ENCODE assay signal across 10 cellular contexts in genomic region chr12:118175823-118176447, GRCh38. TPM values are rescaled to one million over a fixed set of nuclear protein-coding genes. Genes with fewer than 3 reads are reported as not detected.
DNase-seq lines count a peak whose midpoint lies in the region; ATAC-seq and TF ChIP-seq lines count a peak whose summit lies in the region.
"Had no signal": no experiment of that assay in that cellular context is flagged by ENCODE, and none has a peak within 500 bp of the region (broad histone marks: within the 10 kb centered on the region; RNA-seq: fewer than 3 reads in every experiment).

No MANE protein-coding gene starts in this region.

- no peak for TF ChIP-seq CTCF in nephron progenitor cell (IDR thresholded peaks at IDR 0.05)

- H3K27ac Mint-ChIP-seq in nephron progenitor cell, result no peak overlapping the region

- peak; percentile 69 for DNase-seq in SKM-1 treated with dmso at 0.1 percent for 144 hours (lab: John Stamatoyannopoulos, UW; ENCODE audit: unreplicated experiment)
- DNase-seq in nephron progenitor cell, result no peak
- no peak for DNase-seq in NCI-H748 treated with DMSO at 0.1 percent for 48 hours (lab: John Stamatoyannopoulos, UW)
- no peak for DNase-seq in inferior parietal cortex (ENCODE audit: extremely low spot score)
- DNase-seq in SK-N-DZ (ENCODE audit: low spot score), result no peak
- DNase-seq: MG63, OCI-M1 had no signal

- TF ChIP-seq POLR2A in GM18505 (IDR thresholded peaks at IDR 0.05; ENCODE audit: borderline replicate concordance, extremely low read depth, insufficient read depth, insufficient read length), result no peak

- ATAC-seq in GM18505 (IDR thresholded peaks at IDR 0.05; ENCODE audit: unreplicated experiment) (peak; percentile 78), GM21515 (IDR thresholded peaks at IDR 0.05; ENCODE audit: unreplicated experiment) (peak; percentile 77), HG03196 (IDR thresholded peaks at IDR 0.05; ENCODE audit: unreplicated experiment) (peak; percentile 86)

- peaks cover 3% of the 10 kb centered on the region for H3K27me3 Mint-ChIP-seq in nephron progenitor cell (ENCODE audit: low read depth, poor library complexity)

- H3K9me3 Mint-ChIP-seq in nephron progenitor cell, result no peaks in the 10 kb centered on the region

- no peak overlapping the region for H3K4me3 Mint-ChIP-seq in nephron progenitor cell

- peaks cover 32% of the 10 kb centered on the region for H3K36me3 Mint-ChIP-seq in nephron progenitor cell (ENCODE audit: low read depth)

- H3K4me1 Mint-ChIP-seq in nephron progenitor cell, result peaks cover 10% of the 10 kb centered on the region

RNA-seq across cellular contexts. Expression of gene PEBP1, which starts 40.0 kb away (rescaled TPM):
- polyA plus RNA-seq in SK-N-DZ (2014; cell fraction: cytosol; rRNA removed), result 776 and 855 TPM in 2 replicates
- 293 and 383 TPM in 2 replicates for polyA plus RNA-seq in SK-N-DZ (2014; cell fraction: nucleus; rRNA removed)
